8 cellular contexts compared by ENCODE assay signal in the genomic region with DNA sequence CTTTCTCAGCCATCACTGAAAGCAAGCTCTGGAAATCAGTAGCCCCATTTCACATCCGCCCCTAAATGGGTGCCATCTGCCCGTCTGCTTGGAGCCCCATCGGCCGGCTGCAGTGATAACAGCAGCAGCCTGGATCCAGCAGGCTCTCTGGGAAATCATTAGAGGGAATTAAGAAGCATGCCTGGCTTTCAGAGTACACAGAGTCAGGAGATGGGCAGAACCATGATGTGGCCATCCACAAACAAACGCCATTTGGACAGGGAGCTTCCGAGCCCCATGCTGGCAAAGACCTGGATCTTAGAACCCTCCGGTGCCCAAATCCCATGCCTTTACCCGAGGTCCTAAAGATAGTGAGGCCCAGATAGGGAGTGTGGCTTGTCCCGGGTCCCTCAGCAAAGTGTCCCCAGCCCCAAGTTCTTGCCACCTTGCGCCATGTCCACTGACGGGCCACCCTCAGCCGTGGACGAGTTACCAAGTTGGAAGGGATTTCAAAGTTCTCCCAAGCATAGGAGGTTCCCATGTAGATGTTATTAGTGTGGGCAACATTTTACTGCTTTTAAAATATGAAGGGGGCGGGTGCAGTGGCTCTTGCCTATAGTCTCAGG. TPM values are rescaled to one million over a fixed set of nuclear protein-coding genes. Genes with fewer than 3 reads are reported as not detected.
DNase-seq lines count a peak whose midpoint lies in the region; TF ChIP-seq lines count a peak whose summit lies in the region.

No MANE protein-coding gene starts in this region.

- peak overlapping the region; percentile 80 for H3K4me3 ChIP-seq in iPS-20b (ENCODE audit: low read length)
- H3K4me3 ChIP-seq in subcutaneous abdominal adipose tissue (ENCODE audit: low read depth in 1 of 5, low read length in 5 of 5), result peak overlapping the region; percentile 70 to 96 (median 77)

- DNase-seq in NCI-H1694 treated with DMSO at 0.1 percent for 48 hours (lab: John Stamatoyannopoulos, UW) (peak; percentile 35), NCI-H1694 (lab: John Stamatoyannopoulos, UW) (no peak), GM10248 (ENCODE audit: extremely low spot score) (no peak), CD1c-positive myeloid dendritic cell (ENCODE audit: extremely low spot score) (no peak), 8988T (no peak)
- DNase-seq in activated T-helper 1 cell treated with anti-CD3 and anti-CD28 coated beads, Interleukin-12 subunit alpha, Interleukin-12 subunit beta, Interleukin-2, Interleukin-4 antibody, amounts not matched to agents 30 ng/mL and 10 ng/mL and 1 ng/mL, durations not matched to agents 14 hours and 24 hours and 36 hours (ENCODE audit: low spot score), result no peak

- CTCF ChIA-PET in GM10248 (lab: Yijun Ruan, JAX), result interaction anchor here (1.1 to 3.9 kb wide), 4 partner anchors 10 to 638 kb away, joined by 3 to 10 read pairs (median 8); no protein-coding TSS in a partner anchor

- peak overlapping the region; percentile 90 for H3K27ac Mint-ChIP-seq in activated T-helper 1 cell treated with anti-CD3 and anti-CD28 coated beads, Interleukin-12 subunit alpha, Interleukin-12 subunit beta, Interleukin-2, Interleukin-4 antibody, amounts not matched to agents 30 ng/mL and 10 ng/mL and 1 ng/mL, durations not matched to agents 14 hours and 24 hours and 36 hours

- H3K4me3 Mint-ChIP-seq in activated T-helper 1 cell treated with anti-CD3 and anti-CD28 coated beads, Interleukin-12 subunit alpha, Interleukin-12 subunit beta, Interleukin-2, Interleukin-4 antibody, amounts not matched to agents 30 ng/mL and 10 ng/mL and 1 ng/mL, durations not matched to agents 14 hours and 24 hours and 36 hours, result peak overlapping the region; percentile 87

- H3K4me1 ChIP-seq in iPS-20b (ENCODE audit: insufficient read depth, low read length) (peaks cover 32% of the 10 kb centered on the region), subcutaneous abdominal adipose tissue (ENCODE audit: control insufficient read depth in 5 of 5, insufficient read depth in 5 of 5, low read length in 5 of 5) (peaks cover 2 to 47% (median 39%) of the 10 kb centered on the region in 5 donors)

- peak overlapping the region; percentile 77; the same call in 1 of the 2 replicates for H3K9ac ChIP-seq in iPS-20b (ENCODE audit: low read depth, low read length)
- H3K9ac ChIP-seq in subcutaneous abdominal adipose tissue (ENCODE audit: low read length in 5 of 5), result peak overlapping the region; percentile 38 to 98 (median 77)

- H3K27me3 ChIP-seq in iPS-20b (ENCODE audit: insufficient read depth, low read length), result peaks cover 31% of the 10 kb centered on the region; the same call in 1 of the 2 replicates
- no peaks in the 10 kb centered on the region for H3K27me3 ChIP-seq in subcutaneous abdominal adipose tissue (ENCODE audit: control insufficient read depth in 5 of 5, insufficient read depth in 4 of 5, low read length in 5 of 5)

- intact Hi-C loops in activated T-helper 1 cell treated with anti-CD3 and anti-CD28 coated beads, Interleukin-12 subunit alpha, Interleukin-12 subunit beta, Interleukin-2, Interleukin-4 antibody, amounts not matched to agents 30 ng/mL and 10 ng/mL and 1 ng/mL, durations not matched to agents 14 hours and 24 hours and 36 hours (cut with micrococcal nuclease), result loop anchor here (1.0 to 10.0 kb wide), 5 partner anchors 40 to 645 kb away; partner anchors contain the start of genes DEXI, SNN and SOCS1

- POLR2A ChIA-PET in GM10248 (lab: Yijun Ruan, JAX), result interaction anchor here (0.7 to 1.7 kb wide), 2 partner anchors 10 to 25 kb away, joined by 5 to 12 read pairs; no protein-coding TSS in a partner anchor

- H3K27ac ChIP-seq in iPS-20b (ENCODE audit: low read length) (peak overlapping the region; percentile 48), subcutaneous abdominal adipose tissue (ENCODE audit: low read depth, low read length) (peak overlapping the region; percentile 99)

- no peak for TF ChIP-seq CTCF in GM10248 (IDR thresholded peaks at IDR 0.05; ENCODE audit: control extremely low read depth, extremely low read depth, low read depth, missing control alignments)

- no peaks in the 10 kb centered on the region for H3K27me3 Mint-ChIP-seq in activated T-helper 1 cell treated with anti-CD3 and anti-CD28 coated beads, Interleukin-12 subunit alpha, Interleukin-12 subunit beta, Interleukin-2, Interleukin-4 antibody, amounts not matched to agents 30 ng/mL and 10 ng/mL and 1 ng/mL, durations not matched to agents 14 hours and 24 hours and 36 hours (ENCODE audit: insufficient read depth)

- H3K9me3 Mint-ChIP-seq in activated T-helper 1 cell treated with anti-CD3 and anti-CD28 coated beads, Interleukin-12 subunit alpha, Interleukin-12 subunit beta, Interleukin-2, Interleukin-4 antibody, amounts not matched to agents 30 ng/mL and 10 ng/mL and 1 ng/mL, durations not matched to agents 14 hours and 24 hours and 36 hours, result no peaks in the 10 kb centered on the region

- peaks cover 19% of the 10 kb centered on the region for H3K36me3 Mint-ChIP-seq in activated T-helper 1 cell treated with anti-CD3 and anti-CD28 coated beads, Interleukin-12 subunit alpha, Interleukin-12 subunit beta, Interleukin-2, Interleukin-4 antibody, amounts not matched to agents 30 ng/mL and 10 ng/mL and 1 ng/mL, durations not matched to agents 14 hours and 24 hours and 36 hours (ENCODE audit: low read depth)

- H3K4me1 Mint-ChIP-seq in activated T-helper 1 cell treated with anti-CD3 and anti-CD28 coated beads, Interleukin-12 subunit alpha, Interleukin-12 subunit beta, Interleukin-2, Interleukin-4 antibody, amounts not matched to agents 30 ng/mL and 10 ng/mL and 1 ng/mL, durations not matched to agents 14 hours and 24 hours and 36 hours (ENCODE audit: low read depth), result peaks cover 31% of the 10 kb centered on the region

- H3K36me3 ChIP-seq in iPS-20b (ENCODE audit: insufficient read depth, low read depth, low read length) (no peaks in the 10 kb centered on the region), subcutaneous abdominal adipose tissue (ENCODE audit: control insufficient read depth in 5 of 5, insufficient read depth in 5 of 5, low read length in 5 of 5) (peaks cover 0 to 4% (median 0%) of the 10 kb centered on the region in 5 donors)

- H3K9me3 ChIP-seq in iPS-20b (ENCODE audit: insufficient read depth, low read depth, low read length) (no peaks in the 10 kb centered on the region), subcutaneous abdominal adipose tissue (ENCODE audit: control insufficient read depth in 5 of 5, low read length in 5 of 5) (no peaks in the 10 kb centered on the region)

RNA-seq across cellular contexts. Expression of gene LITAF, which starts 1.0 kb away (rescaled TPM):
- 197 and 199 TPM in 2 replicates for total RNA-seq in activated T-helper 1 cell treated with anti-CD3 and anti-CD28 coated beads, Interleukin-12 subunit alpha, Interleukin-12 subunit beta, Interleukin-2, Interleukin-4 antibody, amounts not matched to agents 30 ng/mL and 10 ng/mL and 1 ng/mL, durations not matched to agents 14 hours and 24 hours and 36 hours
